ENCODE assay signal across 8 cellular contexts in genomic region chr2:172555522-172556283, GRCh38. TPM values are rescaled to one million over a fixed set of nuclear protein-coding genes. Genes with fewer than 3 reads are reported as not detected.
DNase-seq lines count a peak whose midpoint lies in the region; ATAC-seq and TF ChIP-seq lines count a peak whose summit lies in the region.

TSS of gene PDK1 (plus strand) at chr2:172556090. CDS start at chr2:172556151, 61 bp downstream.

- H3K4me1 ChIP-seq in right lobe of liver: peaks cover 0 to 4% (median 2%) of the 10 kb centered on the region in 4 donors

- 0% methylated on average over 15 of the region's 88 CpGs for WGBS in right lobe of liver (ENCODE audit: insufficient coverage, low coverage, low lambda C conversion rate, missing lambda C conversion rate)

- TF ChIP-seq CTCF in C4-2B (conservative IDR thresholded peaks at IDR 0.05) (no peak), right lobe of liver (IDR thresholded peaks at IDR 0.05) (no peak)

- no peaks in the 10 kb centered on the region for H3K27me3 ChIP-seq in right lobe of liver

- intact Hi-C loops in right lobe of liver (cut with DNase I): no loop called here

- peaks cover 0 to 2% (median 0%) of the 10 kb centered on the region in 4 donors for H3K36me3 ChIP-seq in right lobe of liver

- H3K4me3 ChIP-seq in right lobe of liver: peak within 1 kb of the TSS; percentile 68 to 92 (median 90)

- ATAC-seq in GM19372 (IDR thresholded peaks at IDR 0.05; ENCODE audit: low read depth, unreplicated experiment) (peak; percentile 83), HG03521 (IDR thresholded peaks at IDR 0.05; ENCODE audit: unreplicated experiment) (peak; percentile 89), right lobe of liver (peak; percentile 90 to 98 (median 96))

- H3K27ac ChIP-seq in C4-2B (peak within 1 kb of the TSS; percentile 92), right lobe of liver (peak within 1 kb of the TSS; percentile 88 to 99 (median 97))

- TF ChIP-seq POLR2A in right lobe of liver (IDR thresholded peaks at IDR 0.05): peak; percentile 89

- DNase-seq in NCI-H748 treated with DMSO at 0.1 percent for 48 hours (lab: John Stamatoyannopoulos, UW) (peak; percentile 92), dermis blood vessel endothelial cell (peak; percentile 93), right lobe of liver (peak; percentile 94 to 96 (median 96))
- peak; percentile 84 to 85 for DNase-seq in activated CD4-positive, alpha-beta T cell treated with anti-CD3 and anti-CD28 coated beads, Interleukin-2, amount 50 U/mL, for 4 hours
- peak; percentile 87 to 90 for DNase-seq in stimulated activated CD4-positive, alpha-beta T cell treated with anti-CD3 and anti-CD28 coated beads, Interleukin-4, amount 100 ng/mL, for 4 hours

- H3K9me3 ChIP-seq in right lobe of liver: no peaks in the 10 kb centered on the region

RNA-seq across cellular contexts. Expression of gene PDK1, which starts in this region (rescaled TPM):
- 5.3 and 10.6 TPM in 2 replicates for total RNA-seq in dermis blood vessel endothelial cell
- 10 to 100 TPM in 3 of 6 experiments, 1 to 10 TPM in 3; 5.0 to 34.1 (median 9.6) TPM for total RNA-seq in right lobe of liver

Comparison
In these comparisons a context has a peak if more than half of its experiments do, and no peak if none do; other contexts are left out.
1. Peak in every context shown above with its lines: DNase-seq, ATAC-seq, H3K4me3 ChIP-seq and H3K27ac ChIP-seq.